Comparison of ENCODE assay signal across 20 cellular contexts in the genomic region with DNA sequence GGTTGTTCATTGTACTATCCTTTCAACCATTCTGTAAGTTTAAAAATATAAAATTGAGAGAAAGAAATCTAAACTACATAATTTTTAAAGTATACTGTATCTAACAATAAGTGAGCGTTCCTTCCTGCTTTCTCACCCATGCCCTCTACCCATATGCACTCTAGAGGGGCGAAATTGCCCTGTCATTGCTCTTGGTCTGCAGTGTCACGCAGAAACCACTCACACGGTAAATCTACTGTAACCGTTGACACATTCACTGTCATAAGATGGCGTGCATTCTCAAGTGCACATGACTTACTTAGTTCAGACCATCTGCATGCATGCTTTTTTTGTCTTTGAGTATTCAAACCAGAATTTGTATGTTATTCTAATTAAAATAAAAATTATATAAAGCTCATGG. TPM values are rescaled to one million over a fixed set of nuclear protein-coding genes. Genes with fewer than 3 reads are reported as not detected.
A peak's percentile ranks its signal among the peaks of the same experiment; 100 is the strongest.
DNase-seq lines count a peak whose midpoint lies in the region; ATAC-seq and TF ChIP-seq lines count a peak whose summit lies in the region.
"Had no signal": no experiment of that assay in that cellular context is flagged by ENCODE, and none has a peak within 500 bp of the region (broad histone marks: within the 10 kb centered on the region; RNA-seq: fewer than 3 reads in every experiment).

No MANE protein-coding gene starts in this region.

- no peaks in the 10 kb centered on the region for H3K4me1 Mint-ChIP-seq in activated CD4-positive, alpha-beta T cell treated with anti-CD3 and anti-CD28 coated beads for 36 hours
- H3K4me1 Mint-ChIP-seq in activated CD4-positive, alpha-beta T cell treated with anti-CD3 and anti-CD28 coated beads, Interleukin-2, amount 10 ng/mL, durations not matched to agents 7 days and 5 days: no peaks in the 10 kb centered on the region
- no peaks in the 10 kb centered on the region for H3K4me1 Mint-ChIP-seq in stimulated activated naive CD8-positive, alpha-beta T cell treated with anti-CD3 and anti-CD28 coated beads, Interleukin-15, amount 100 ng/mL, for 72 hours
- no peaks in the 10 kb centered on the region for H3K4me1 Mint-ChIP-seq in mesothelial cell of epicardium
- H3K4me1 Mint-ChIP-seq: activated B cell treated with CpG ODN at 0.5 μM for 24 hours; activated naive CD8-positive, alpha-beta T cell treated with anti-CD3 and anti-CD28 coated beads, Interleukin-2, amount 50 U/mL, for 24 hours; CD8-positive, alpha-beta memory T cell; IgD-negative memory B cell; T-cell had no signal

- CTCF ChIA-PET in activated CD4-positive, alpha-beta T cell treated with anti-CD3 and anti-CD28 coated beads for 36 hours (lab: Charles Lee): no interaction called here
- CTCF ChIA-PET in activated CD4-positive, alpha-beta T cell treated with anti-CD3 and anti-CD28 coated beads, Interleukin-2, amount 10 ng/mL, durations not matched to agents 7 days and 5 days (lab: Charles Lee): no interaction called here

- no peak overlapping the region for H3K4me3 Mint-ChIP-seq in activated CD4-positive, alpha-beta T cell treated with anti-CD3 and anti-CD28 coated beads for 36 hours
- H3K4me3 Mint-ChIP-seq in activated CD4-positive, alpha-beta T cell treated with anti-CD3 and anti-CD28 coated beads, Interleukin-2, amount 10 ng/mL, durations not matched to agents 7 days and 5 days: no peak overlapping the region
- H3K4me3 Mint-ChIP-seq in stimulated activated naive CD8-positive, alpha-beta T cell treated with anti-CD3 and anti-CD28 coated beads, Interleukin-15, amount 100 ng/mL, for 72 hours: no peak overlapping the region
- no peak overlapping the region for H3K4me3 Mint-ChIP-seq in mesothelial cell of epicardium
- H3K4me3 Mint-ChIP-seq: activated B cell treated with CpG ODN at 0.5 μM for 24 hours; activated naive CD8-positive, alpha-beta T cell treated with anti-CD3 and anti-CD28 coated beads, Interleukin-2, amount 50 U/mL, for 24 hours; CD8-positive, alpha-beta memory T cell; IgD-negative memory B cell; T-cell had no signal

- peak; percentile 9 for DNase-seq in activated CD4-positive, alpha-beta T cell treated with anti-CD3 and anti-CD28 coated beads for 36 hours
- no peak for DNase-seq in activated CD4-positive, alpha-beta T cell treated with anti-CD3 and anti-CD28 coated beads, Interleukin-2, amount 10 ng/mL, durations not matched to agents 7 days and 5 days
- DNase-seq in NCI-H187 treated with DMSO at 0.1 percent for 48 hours (lab: John Stamatoyannopoulos, UW): peak; percentile 64
- DNase-seq in SHP77 treated with DMSO at 0.1 percent for 48 hours (lab: John Stamatoyannopoulos, UW): peak; percentile 47
- DNase-seq in stimulated activated naive CD8-positive, alpha-beta T cell treated with anti-CD3 and anti-CD28 coated beads, Interleukin-15, amount 100 ng/mL, for 72 hours: no peak
- DNase-seq in mesothelial cell of epicardium (ENCODE audit: low spot score in 2 of 2, unreplicated experiment in 2 of 2): no peak
- DNase-seq in GM10266 (ENCODE audit: extremely low spot score): no peak
- no peak for DNase-seq in dorsolateral prefrontal cortex
- DNase-seq: activated B cell treated with CpG ODN at 0.5 μM for 24 hours; activated CD8-positive, alpha-beta memory T cell treated with anti-CD3 and anti-CD28 coated beads for 24 hours; activated naive CD8-positive, alpha-beta T cell treated with anti-CD3 and anti-CD28 coated beads, Interleukin-2, amount 50 U/mL, for 24 hours; CD8-positive, alpha-beta memory T cell; left ventricle myocardium superior; NCI-H1105; NCI-H446 treated with DMSO at 0.1 percent for 48 hours; RPMI8226; stimulated activated CD4-positive, alpha-beta T cell treated with anti-CD3 and anti-CD28 coated beads, Interleukin-2, amount 100 ng/mL, for 24 hours; T-cell had no signal

- intact Hi-C loops in activated CD4-positive, alpha-beta T cell treated with anti-CD3 and anti-CD28 coated beads for 36 hours (cut with DNase I, micrococcal nuclease): no loop called here
- intact Hi-C loops in dorsolateral prefrontal cortex (cut with DNase I): no loop called here

- H3K27ac Mint-ChIP-seq in activated CD4-positive, alpha-beta T cell treated with anti-CD3 and anti-CD28 coated beads for 36 hours: no peak overlapping the region
- no peak overlapping the region for H3K27ac Mint-ChIP-seq in activated CD4-positive, alpha-beta T cell treated with anti-CD3 and anti-CD28 coated beads, Interleukin-2, amount 10 ng/mL, durations not matched to agents 7 days and 5 days
- no peak overlapping the region for H3K27ac Mint-ChIP-seq in stimulated activated naive CD8-positive, alpha-beta T cell treated with anti-CD3 and anti-CD28 coated beads, Interleukin-15, amount 100 ng/mL, for 72 hours
- no peak overlapping the region for H3K27ac Mint-ChIP-seq in mesothelial cell of epicardium
- H3K27ac Mint-ChIP-seq: activated B cell treated with CpG ODN at 0.5 μM for 24 hours; activated naive CD8-positive, alpha-beta T cell treated with anti-CD3 and anti-CD28 coated beads, Interleukin-2, amount 50 U/mL, for 24 hours; CD8-positive, alpha-beta memory T cell; IgD-negative memory B cell; T-cell had no signal

- H3K4me3 ChIP-seq in dorsolateral prefrontal cortex: no peak overlapping the region
- H3K4me3 ChIP-seq: GM12878 had no signal

- TF ChIP-seq CTCF in mesothelial cell of epicardium (IDR thresholded peaks at IDR 0.05; ENCODE audit: unreplicated experiment) (no peak), GM10266 (IDR thresholded peaks at IDR 0.05; ENCODE audit: control insufficient read depth, insufficient read depth, low read depth, missing control alignments) (no peak), dorsolateral prefrontal cortex (IDR thresholded peaks at IDR 0.05 in 54 of 56, conservative IDR thresholded peaks at IDR 0.05 in 2 of 56; ENCODE audit: low read depth in 1 of 56, partially characterized antibody in 56 of 56) (no peak)

- POLR2A ChIA-PET in activated CD4-positive, alpha-beta T cell treated with anti-CD3 and anti-CD28 coated beads for 36 hours (lab: Charles Lee): no interaction called here
- POLR2A ChIA-PET in activated CD4-positive, alpha-beta T cell treated with anti-CD3 and anti-CD28 coated beads, Interleukin-2, amount 10 ng/mL, durations not matched to agents 7 days and 5 days (lab: Charles Lee): no interaction called here

- H3K27me3 Mint-ChIP-seq in activated CD4-positive, alpha-beta T cell treated with anti-CD3 and anti-CD28 coated beads for 36 hours: peaks cover 13% of the 10 kb centered on the region
- H3K27me3 Mint-ChIP-seq in activated CD4-positive, alpha-beta T cell treated with anti-CD3 and anti-CD28 coated beads, Interleukin-2, amount 10 ng/mL, durations not matched to agents 7 days and 5 days: peaks cover 28% of the 10 kb centered on the region
- peaks cover 32% of the 10 kb centered on the region for H3K27me3 Mint-ChIP-seq in stimulated activated naive CD8-positive, alpha-beta T cell treated with anti-CD3 and anti-CD28 coated beads, Interleukin-15, amount 100 ng/mL, for 72 hours
- peaks cover 62% of the 10 kb centered on the region for H3K27me3 Mint-ChIP-seq in mesothelial cell of epicardium (ENCODE audit: low read depth)

- H3K36me3 Mint-ChIP-seq in activated CD4-positive, alpha-beta T cell treated with anti-CD3 and anti-CD28 coated beads for 36 hours (ENCODE audit: low read depth): no peaks in the 10 kb centered on the region
- H3K36me3 Mint-ChIP-seq in activated CD4-positive, alpha-beta T cell treated with anti-CD3 and anti-CD28 coated beads, Interleukin-2, amount 10 ng/mL, durations not matched to agents 7 days and 5 days (ENCODE audit: low read depth): no peaks in the 10 kb centered on the region
- no peaks in the 10 kb centered on the region for H3K36me3 Mint-ChIP-seq in mesothelial cell of epicardium
- H3K36me3 Mint-ChIP-seq: IgD-negative memory B cell, T-cell had no signal

- ATAC-seq in activated CD4-positive, alpha-beta T cell treated with anti-CD3 and anti-CD28 coated beads for 36 hours: no peak
- ATAC-seq in stimulated activated naive CD8-positive, alpha-beta T cell treated with anti-CD3 and anti-CD28 coated beads, Interleukin-15, amount 100 ng/mL, for 72 hours: no peak
- ATAC-seq: activated naive CD8-positive, alpha-beta T cell treated with anti-CD3 and anti-CD28 coated beads, Interleukin-2, amount 50 U/mL, for 24 hours; GM12878; left ventricle myocardium superior; T-cell had no signal

- no peaks in the 10 kb centered on the region for H3K9me3 Mint-ChIP-seq in activated CD4-positive, alpha-beta T cell treated with anti-CD3 and anti-CD28 coated beads for 36 hours (ENCODE audit: low read depth)
- H3K9me3 Mint-ChIP-seq in activated CD4-positive, alpha-beta T cell treated with anti-CD3 and anti-CD28 coated beads, Interleukin-2, amount 10 ng/mL, durations not matched to agents 7 days and 5 days: no peaks in the 10 kb centered on the region
- no peaks in the 10 kb centered on the region for H3K9me3 Mint-ChIP-seq in stimulated activated naive CD8-positive, alpha-beta T cell treated with anti-CD3 and anti-CD28 coated beads, Interleukin-15, amount 100 ng/mL, for 72 hours
- H3K9me3 Mint-ChIP-seq in mesothelial cell of epicardium: no peaks in the 10 kb centered on the region
- H3K9me3 Mint-ChIP-seq: activated naive CD8-positive, alpha-beta T cell treated with anti-CD3 and anti-CD28 coated beads, Interleukin-2, amount 50 U/mL, for 24 hours; T-cell had no signal

- no peaks in the 10 kb centered on the region for H3K27me3 ChIP-seq in dorsolateral prefrontal cortex

- H3K27ac ChIP-seq in dorsolateral prefrontal cortex: no peak overlapping the region

RNA-seq across cellular contexts. Expression of a gene that starts 55.7 kb away (rescaled TPM):
- total RNA-seq in activated CD4-positive, alpha-beta T cell treated with anti-CD3 and anti-CD28 coated beads for 36 hours: 10 to 100 TPM; 42.7 to 50.9 TPM
- 10 to 100 TPM; 59.4 to 72.8 TPM for total RNA-seq in activated CD4-positive, alpha-beta T cell treated with anti-CD3 and anti-CD28 coated beads, Interleukin-2, amount 10 ng/mL, durations not matched to agents 7 days and 5 days
- total RNA-seq in mesothelial cell of epicardium (84.0 to 92.2 TPM (median 88.6 TPM) in 3 replicates), dorsolateral prefrontal cortex (100 to 1,000 TPM in 1 of 120 experiments, 10 to 100 TPM in 119; 62.5 to 102 (median 79.5) TPM)

Comparison
In these comparisons a context has a peak if more than half of its experiments do, and no peak if none do; other contexts are left out.
1. DNase-seq: peak in activated CD4-positive, alpha-beta T cell treated with anti-CD3 and anti-CD28 coated beads for 36 hours (single experiment), NCI-H187 treated with DMSO at 0.1 percent for 48 hours (single experiment) and SHP77 treated with DMSO at 0.1 percent for 48 hours (single experiment); none in activated CD4-positive, alpha-beta T cell treated with anti-CD3 and anti-CD28 coated beads, Interleukin-2, amount 10 ng/mL, durations not matched to agents 7 days and 5 days (single experiment), stimulated activated naive CD8-positive, alpha-beta T cell treated with anti-CD3 and anti-CD28 coated beads, Interleukin-15, amount 100 ng/mL, for 72 hours (0 of 2), mesothelial cell of epicardium (0 of 2), GM10266 (single experiment) and dorsolateral prefrontal cortex (0 of 10).